23 cellular contexts compared by ENCODE assay signal in the genomic region with DNA sequence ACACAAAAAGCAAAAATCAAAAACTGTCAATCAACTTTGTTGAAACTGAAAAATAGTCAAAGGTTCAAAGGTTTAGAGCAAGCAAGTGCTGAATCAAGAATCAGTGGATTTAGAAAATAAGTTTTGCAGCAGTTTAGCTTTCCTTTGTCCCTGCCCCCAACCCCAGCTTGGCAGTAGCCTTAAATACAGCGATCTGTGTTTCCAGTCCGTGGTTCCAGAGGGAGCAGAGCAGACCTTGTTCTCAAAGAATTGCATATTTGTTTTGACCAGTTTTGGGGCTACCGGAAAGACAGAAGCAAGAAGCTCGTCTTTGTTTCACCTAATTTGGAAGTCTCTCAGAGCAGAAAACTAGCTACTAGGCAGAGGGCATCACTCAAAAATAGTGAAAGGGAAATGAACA. TPM values are rescaled to one million over a fixed set of nuclear protein-coding genes. Genes with fewer than 3 reads are reported as not detected.
DNase-seq lines count a peak whose midpoint lies in the region; ATAC-seq, FAIRE-seq and TF ChIP-seq lines count a peak whose summit lies in the region.
"Had no signal": no experiment of that assay in that cellular context is flagged by ENCODE, and none has a peak within 500 bp of the region (broad histone marks: within the 10 kb centered on the region; RNA-seq: fewer than 3 reads in every experiment).

No MANE protein-coding gene starts in this region.

- no peaks in the 10 kb centered on the region for H3K27me3 Mint-ChIP-seq in GM23338 (ENCODE audit: insufficient read depth, low read depth, poor library complexity)
- H3K27me3 Mint-ChIP-seq: CD4-positive, CD25-positive, alpha-beta regulatory T cell had no signal

- H3K4me1 ChIP-seq in GM23338 (ENCODE audit: insufficient read depth) (no peaks in the 10 kb centered on the region), OCI-LY3 (ENCODE audit: low read length) (peaks cover 19% of the 10 kb centered on the region), H1 (replicated peaks in 1 of 4; ENCODE audit: control insufficient read depth in 3 of 4, insufficient read depth in 4 of 4, low read length in 3 of 4) (peaks cover 0 to 2% (median 0%) of the 10 kb centered on the region in 4 experiments; a peak in 1 of 7 replicates), neuron (ENCODE audit: insufficient read depth, low read length) (peaks cover 8% of the 10 kb centered on the region), ovary (ENCODE audit: insufficient read depth) (no peaks in the 10 kb centered on the region)

- no peak overlapping the region for H3K14ac ChIP-seq in H1 (ENCODE audit: insufficient read length)

- H3K18ac ChIP-seq in H1 (ENCODE audit: extremely low read depth, low read length) = no peak overlapping the region

- FAIRE-seq in H1 (lab: Jason Lieb, UNC) (no peak), urothelium cell line (lab: Jason Lieb, UNC) (no peak)

- no peak overlapping the region for H3K4me2 ChIP-seq in GM23338
- peak overlapping the region; percentile 67 for H3K4me2 ChIP-seq in OCI-LY3 (ENCODE audit: low read length)
- no peak overlapping the region for H3K4me2 ChIP-seq in H1 (ENCODE audit: insufficient read depth in 1 of 2, low read depth in 2 of 2, low read length in 2 of 2)
- H3K4me2 ChIP-seq: PC-9 had no signal

- H3K27ac Mint-ChIP-seq in GM23338 = no peak overlapping the region
- H3K27ac Mint-ChIP-seq: CD4-positive, CD25-positive, alpha-beta regulatory T cell; HFFc6 had no signal

- H3K4me3 ChIP-seq in GM23338 = no peak overlapping the region
- peak overlapping the region; percentile 53 for H3K4me3 ChIP-seq in OCI-LY3 (ENCODE audit: low read length)
- no peak overlapping the region for H3K4me3 ChIP-seq in H1 (ENCODE audit: extremely low read depth in 1 of 4, insufficient read depth in 2 of 4, low read depth in 3 of 4, low read length in 4 of 4)
- H3K4me3 ChIP-seq in neuron (ENCODE audit: low read length) = no peak overlapping the region
- no peak overlapping the region for H3K4me3 ChIP-seq in ovary
- H3K4me3 ChIP-seq: MG63, PC-9 had no signal

- H2BK20ac ChIP-seq in H1 (ENCODE audit: low read length) = no peak overlapping the region

- H3K23ac ChIP-seq in H1 (ENCODE audit: insufficient read length) = no peak overlapping the region

- no peaks in the 10 kb centered on the region for H4K20me1 ChIP-seq in GM23338 (replicated peaks; ENCODE audit: insufficient read depth)
- no peaks in the 10 kb centered on the region for H4K20me1 ChIP-seq in OCI-LY3 (ENCODE audit: insufficient read depth, low read length)
- no peaks in the 10 kb centered on the region for H4K20me1 ChIP-seq in H1 (replicated peaks in 1 of 2; ENCODE audit: control insufficient read depth in 1 of 2, insufficient read depth in 2 of 2, low read length in 2 of 2)

- 0 out of 3 replicates have a peak, but pooled peaks cover 4% of the 10 kb centered on the region for H3K4me1 Mint-ChIP-seq in GM23338

- no peak overlapping the region for H2BK12ac ChIP-seq in H1 (ENCODE audit: low read depth, low read length)

- H3K27ac ChIP-seq in GM23338 (ENCODE audit: low read depth) = no peak overlapping the region
- no peak overlapping the region; the same call in 1 of the 2 replicates for H3K27ac ChIP-seq in OCI-LY3 (ENCODE audit: low read length)
- H3K27ac ChIP-seq in H1 (ENCODE audit: low read depth, low read length) = no peak overlapping the region
- H3K27ac ChIP-seq in ovary = no peak overlapping the region
- H3K27ac ChIP-seq: PC-9, RWPE1 had no signal

- no peaks in the 10 kb centered on the region for H3K36me3 Mint-ChIP-seq in GM23338 (ENCODE audit: low read depth)
- H3K36me3 Mint-ChIP-seq: CD4-positive, CD25-positive, alpha-beta regulatory T cell had no signal

- no peak overlapping the region for H3K4ac ChIP-seq in H1 (replicated peaks; ENCODE audit: insufficient read length, low read depth, low read length)

- TF ChIP-seq EP300 in H1 (IDR thresholded peaks at IDR 0.05; ENCODE audit: borderline replicate concordance in 1 of 2, low read depth in 2 of 2, low read length in 2 of 2) (no peak), ovary (IDR thresholded peaks at IDR 0.05) (no peak)

- no peak overlapping the region for H2AK5ac ChIP-seq in H1 (ENCODE audit: low read depth, low read length)

- H4K5ac ChIP-seq in H1 (ENCODE audit: insufficient read length, low read depth, low read length) = no peak overlapping the region

- WGBS in H1 (ENCODE audit: extremely low coverage in 1 of 2, insufficient coverage in 1 of 2, insufficient read length in 1 of 2, insufficient replicate concordance in 2 of 2, low coverage in 1 of 2, low lambda C conversion rate in 2 of 2, missing lambda C conversion rate in 1 of 2), 2 experiments = 97% methylated on average over 4 of the region's 4 CpGs; no CpG with 5 or more reads in 1 of the 2 experiments
- WGBS in ovary, 3 donors = 29 to 35% (median 32%) methylated on average over 4 of the region's 4 CpGs

- POLR2A ChIA-PET in H1 (lab: Charles Lee; ENCODE audit: partially characterized antibody) = no interaction called here

- TF ChIP-seq POLR2A in H1 (IDR thresholded peaks at IDR 0.05; ENCODE audit: control extremely low read depth in 1 of 2, low read depth in 2 of 2, low read length in 2 of 2) = no peak
- TF ChIP-seq POLR2A in ovary (IDR thresholded peaks at IDR 0.05) = no peak

- H3K9me3 ChIP-seq in OCI-LY3 (ENCODE audit: insufficient read depth, low read length) (no peaks in the 10 kb centered on the region), H1 (ENCODE audit: insufficient read depth in 2 of 2, low read depth in 1 of 2, low read length in 1 of 2) (no peaks in the 10 kb centered on the region), neuron (ENCODE audit: low read length) (no peaks in the 10 kb centered on the region), ovary (no peaks in the 10 kb centered on the region)
- H3K9me3 ChIP-seq: MG63 had no signal

- H3K9ac ChIP-seq in OCI-LY3 (ENCODE audit: low read length) (peak overlapping the region; percentile 37; the same call in 1 of the 2 replicates), H1 (replicated peaks in 1 of 4; ENCODE audit: extremely low read depth in 1 of 4, low read depth in 3 of 4, low read length in 3 of 4) (no peak overlapping the region)

- H2AFZ ChIP-seq in GM23338 (peak overlapping the region; percentile 78; the same call in 1 of the 2 replicates), OCI-LY3 (ENCODE audit: low read depth, low read length) (peak overlapping the region; percentile 89), H1 (ENCODE audit: low read length) (peak overlapping the region; percentile 13; the same call in 1 of the 2 replicates), neuron (ENCODE audit: low read depth, low read length) (peak overlapping the region; percentile 37)
- H2AFZ ChIP-seq: PC-9 had no signal

- no peaks in the 10 kb centered on the region for H3K23me2 ChIP-seq in H1 (ENCODE audit: low read depth, low read length)

- H3K9me3 Mint-ChIP-seq in GM23338 = no peaks in the 10 kb centered on the region

- H3K36me3 ChIP-seq in GM23338 (ENCODE audit: insufficient read depth) (no peaks in the 10 kb centered on the region), OCI-LY3 (replicated peaks; ENCODE audit: low read depth, low read length) (no peaks in the 10 kb centered on the region), H1 (ENCODE audit: control insufficient read depth in 2 of 4, insufficient read depth in 4 of 4, low read length in 3 of 4) (no peaks in the 10 kb centered on the region), neuron (ENCODE audit: insufficient read depth, low read length) (no peaks in the 10 kb centered on the region), ovary (no peaks in the 10 kb centered on the region)
- H3K36me3 ChIP-seq: MG63 had no signal

- TF ChIP-seq CTCF in GM23338 (conservative IDR thresholded peaks at IDR 0.05; ENCODE audit: low read depth in 2 of 2) = no peak
- TF ChIP-seq CTCF in OCI-LY3 (IDR thresholded peaks at IDR 0.05; ENCODE audit: low read depth, low read length) = no peak
- TF ChIP-seq CTCF in H1 (IDR thresholded peaks at IDR 0.05; ENCODE audit: control extremely low read depth in 1 of 3, insufficient read depth in 1 of 3, low read depth in 1 of 3, low read length in 3 of 3) = no peak
- TF ChIP-seq CTCF in ovary (IDR thresholded peaks at IDR 0.05) = no peak

- H3K56ac ChIP-seq in H1 (replicated peaks; ENCODE audit: insufficient read length, low read depth, low read length) = no peak overlapping the region

- H3K79me1 ChIP-seq in H1 (ENCODE audit: low read depth, low read length) = no peaks in the 10 kb centered on the region

- H3K9me2 ChIP-seq in GM23338 (ENCODE audit: insufficient read depth) = peaks cover 3% of the 10 kb centered on the region; the same call in 1 of the 2 replicates

- H3F3A ChIP-seq in GM23338 (replicated peaks; ENCODE audit: low read depth) = no peaks in the 10 kb centered on the region

- ATAC-seq in GM23338 = no peak

- intact Hi-C loops in ovary (cut with DNase I) = no loop called here

- DNase-seq in GM23338 (ENCODE audit: low spot score) (no peak), H1 (ENCODE audit: low read depth in 1 of 2, low spot score in 2 of 2) (no peak), ovary (no peak), urothelium cell line (ENCODE audit: low spot score) (no peak)
- DNase-seq in activated effector memory CD4-positive, alpha-beta T cell treated with Interleukin-2 at 50 U/mL for 16 hours = no peak
- DNase-seq in activated CD8-positive, alpha-beta memory T cell treated with anti-CD3 and anti-CD28 coated beads for 24 hours = no peak
- DNase-seq: CD4-positive, CD25-positive, alpha-beta regulatory T cell; EL; H7; HFFc6; Karpas-422; MG63; NCI-H1048; NCI-H1417 treated with DMSO at 0.1 percent for 48 hours; NCI-H187; NCI-H446 treated with DMSO at 0.1 percent for 48 hours; NCI-H526 treated with DMSO at 0.1 percent for 48 hours; PC-9; SIG-M5 had no signal

- no peak overlapping the region for H4K91ac ChIP-seq in H1 (replicated peaks; ENCODE audit: insufficient read length, low read length)

- H2BK15ac ChIP-seq in H1 (ENCODE audit: low read length) = no peak overlapping the region

- no peak overlapping the region for H2BK120ac ChIP-seq in H1 (replicated peaks; ENCODE audit: low read depth, low read length)

- H3K79me2 ChIP-seq in GM23338 (replicated peaks; ENCODE audit: insufficient read depth) = no peaks in the 10 kb centered on the region
- no peaks in the 10 kb centered on the region for H3K79me2 ChIP-seq in OCI-LY3 (ENCODE audit: low read length)
- no peaks in the 10 kb centered on the region for H3K79me2 ChIP-seq in H1 (ENCODE audit: control insufficient read depth in 1 of 2, insufficient read depth in 2 of 2, low read length in 2 of 2)

- no peak overlapping the region for H3K4me3 Mint-ChIP-seq in GM23338
- H3K4me3 Mint-ChIP-seq: CD4-positive, CD25-positive, alpha-beta regulatory T cell; HFFc6 had no signal

- TF ChIP-seq RAD21 in H1 (IDR thresholded peaks at IDR 0.05 in 1 of 2, conservative IDR thresholded peaks at IDR 0.05 in 1 of 2; ENCODE audit: low read depth in 2 of 2, low read length in 2 of 2) = no peak

- H2BK5ac ChIP-seq in H1 (ENCODE audit: low read depth, low read length) = no peak overlapping the region

- CTCF ChIA-PET in H1 (lab: Charles Lee; ENCODE audit: partially characterized antibody) = no interaction called here

- H3K27me3 ChIP-seq in GM23338 (ENCODE audit: insufficient read depth) (no peaks in the 10 kb centered on the region), OCI-LY3 (ENCODE audit: low read depth, low read length) (no peaks in the 10 kb centered on the region), H1 (replicated peaks in 1 of 4; ENCODE audit: control insufficient read depth in 3 of 4, extremely low read depth in 1 of 4, insufficient read depth in 3 of 4, low read length in 3 of 4) (no peaks in the 10 kb centered on the region), neuron (ENCODE audit: insufficient read depth, low read length) (no peaks in the 10 kb centered on the region), ovary (no peaks in the 10 kb centered on the region)
- H3K27me3 ChIP-seq: MG63 had no signal

- no peak overlapping the region for H4K8ac ChIP-seq in H1 (ENCODE audit: extremely low read depth, insufficient read depth, low read length)

RNA-seq across cellular contexts. Expression of a gene that starts 57.2 kb away (rescaled TPM):
- total RNA-seq in GM23338 (2014; rRNA removed; shearing (Covaris generic)) = not detected in 2 replicates
- not detected in 2 replicates for polyA plus RNA-seq in GM23338 (2016; fragmentation: Nextera tagmentation; extraction: Ambion mirVana)
- total RNA-seq in H1 (2021; fragmentation: NEBNext Ultra II Directional; extraction: Animal tissue kit (Norgen Biotek cat#: 25700)) = not detected in 2 replicates
- not detected in 2 replicates for polyA plus RNA-seq in H1 (2011; rRNA removed)
- polyA plus RNA-seq in H1 (2011; cell fraction: cytosol; rRNA removed) = not detected
- not detected for polyA plus RNA-seq in H1 (2011; cell fraction: nucleus; rRNA removed)
- not detected in 4 replicates for polyA plus RNA-seq in H1 (2012, experiment 1 of 2)
- not detected for polyA plus RNA-seq in H1 (2012, experiment 2 of 2)
- polyA plus RNA-seq in H1 (2013, experiment 1 of 2) = not detected
- polyA plus RNA-seq in H1 (2013, experiment 2 of 2) = not detected
- polyA minus RNA-seq in H1 (2011; rRNA and poly(A)+ RNA removed) = 0.05 TPM in 1 of 2 replicates, not detected in the other
- not detected for polyA minus RNA-seq in H1 (2011; cell fraction: cytosol; rRNA and poly(A)+ RNA removed)
- polyA minus RNA-seq in H1 (2011; cell fraction: nucleus; rRNA and poly(A)+ RNA removed) = not detected
- total RNA-seq in ovary = not detected
- not detected for polyA plus RNA-seq in ovary
- total RNA-seq: CD4-positive, CD25-positive, alpha-beta regulatory T cell; H7; HFFc6; PC-9 had no signal
- polyA plus RNA-seq: BJ; CD4-positive, CD25-positive, alpha-beta regulatory T cell had no signal

Comparison
In these comparisons a context has a peak if more than half of its experiments do, and no peak if none do; other contexts are left out.
1. H2AFZ ChIP-seq: peak in every context shown above with its lines; median percentile 89 in OCI-LY3; 78 in GM23338; 37 in neuron; 13 in H1.